1 cellular context compared by ENCODE assay signal in the genomic region with DNA sequence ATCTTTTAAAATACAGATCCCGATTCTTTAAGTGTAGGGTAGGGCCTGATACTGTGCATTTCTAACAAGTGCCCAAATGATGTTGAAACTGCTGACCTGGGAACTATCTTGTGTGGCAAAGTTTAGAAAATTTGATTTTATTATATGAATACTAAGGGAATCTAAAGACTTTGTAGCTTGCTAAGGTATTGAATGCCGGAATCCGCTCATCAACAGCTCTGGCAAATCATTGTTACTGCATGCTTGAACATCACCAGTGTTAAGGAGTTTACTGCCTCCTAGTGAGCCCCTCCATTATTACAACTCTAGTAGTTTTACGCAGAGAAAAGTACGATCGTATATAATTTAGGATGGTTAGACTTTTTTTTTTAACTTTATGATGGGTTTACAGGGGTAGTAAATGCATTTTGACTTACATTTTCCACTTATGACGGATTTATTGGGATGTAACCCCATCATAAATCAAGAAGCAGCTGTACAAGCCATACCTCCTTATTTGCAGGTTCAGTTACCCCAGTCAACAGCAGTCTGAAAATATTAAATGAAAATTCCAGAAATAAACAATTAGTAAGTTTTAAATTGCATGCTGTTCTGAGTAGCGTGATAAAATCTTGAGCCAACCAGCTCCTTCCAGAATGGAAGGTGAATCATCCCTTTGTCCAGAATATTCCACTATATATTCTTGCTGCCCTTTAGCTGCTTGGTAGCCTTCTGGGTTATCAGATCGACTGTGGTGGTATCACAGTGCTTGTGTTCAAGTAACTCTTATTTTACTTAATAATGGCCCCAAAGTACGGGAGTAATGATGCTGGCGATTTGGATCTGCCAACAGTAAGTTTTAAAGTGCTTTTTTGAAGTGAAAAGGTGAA.
TF ChIP-seq lines count a peak whose summit lies in the region.

No MANE protein-coding gene starts in this region.

TF ChIP-seq in GM12878, 131 proteins besides CTCF, POLR2A, EP300 and RAD21:
- TF ChIP-seq ETV6 (conservative IDR thresholded peaks at IDR 0.05 in 1 of 2, IDR thresholded peaks at IDR 0.05 in 1 of 2; ENCODE audit: borderline replicate concordance in 1 of 2, low read depth in 1 of 2) = no peak
- TF ChIP-seq, protein P1, sequence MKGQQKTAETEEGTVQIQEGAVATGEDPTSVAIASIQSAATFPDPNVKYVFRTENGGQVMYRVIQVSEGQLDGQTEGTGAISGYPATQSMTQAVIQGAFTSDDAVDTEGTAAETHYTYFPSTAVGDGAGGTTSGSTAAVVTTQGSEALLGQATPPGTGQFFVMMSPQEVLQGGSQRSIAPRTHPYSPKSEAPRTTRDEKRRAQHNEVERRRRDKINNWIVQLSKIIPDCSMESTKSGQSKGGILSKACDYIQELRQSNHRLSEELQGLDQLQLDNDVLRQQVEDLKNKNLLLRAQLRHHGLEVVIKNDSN (IDR thresholded peaks at IDR 0.05; ENCODE audit: borderline replicate concordance, extremely low read length, insufficient read depth, low read depth, low read length) = no peak
- TF ChIP-seq NFYA (IDR thresholded peaks at IDR 0.05; ENCODE audit: borderline replicate concordance, low read depth, low read length) = no peak
- no peak for TF ChIP-seq KLF5 (IDR thresholded peaks at IDR 0.05; ENCODE audit: partially characterized antibody)
- TF ChIP-seq HDAC2 (IDR thresholded peaks at IDR 0.05) = no peak
- TF ChIP-seq, protein P2, sequence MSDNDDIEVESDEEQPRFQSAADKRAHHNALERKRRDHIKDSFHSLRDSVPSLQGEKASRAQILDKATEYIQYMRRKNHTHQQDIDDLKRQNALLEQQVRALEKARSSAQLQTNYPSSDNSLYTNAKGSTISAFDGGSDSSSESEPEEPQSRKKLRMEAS (IDR thresholded peaks at IDR 0.05; ENCODE audit: low read depth, low read length) = no peak
- no peak for TF ChIP-seq CREM (IDR thresholded peaks at IDR 0.05; ENCODE audit: low read depth)
- TF ChIP-seq SMAD5 (IDR thresholded peaks at IDR 0.05; ENCODE audit: low read depth) = no peak
- no peak for TF ChIP-seq BRCA1 (IDR thresholded peaks at IDR 0.05; ENCODE audit: low read depth, low read length)
- TF ChIP-seq, protein P3, sequence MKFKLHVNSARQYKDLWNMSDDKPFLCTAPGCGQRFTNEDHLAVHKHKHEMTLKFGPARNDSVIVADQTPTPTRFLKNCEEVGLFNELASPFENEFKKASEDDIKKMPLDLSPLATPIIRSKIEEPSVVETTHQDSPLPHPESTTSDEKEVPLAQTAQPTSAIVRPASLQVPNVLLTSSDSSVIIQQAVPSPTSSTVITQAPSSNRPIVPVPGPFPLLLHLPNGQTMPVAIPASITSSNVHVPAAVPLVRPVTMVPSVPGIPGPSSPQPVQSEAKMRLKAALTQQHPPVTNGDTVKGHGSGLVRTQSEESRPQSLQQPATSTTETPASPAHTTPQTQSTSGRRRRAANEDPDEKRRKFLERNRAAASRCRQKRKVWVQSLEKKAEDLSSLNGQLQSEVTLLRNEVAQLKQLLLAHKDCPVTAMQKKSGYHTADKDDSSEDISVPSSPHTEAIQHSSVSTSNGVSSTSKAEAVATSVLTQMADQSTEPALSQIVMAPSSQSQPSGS (IDR thresholded peaks at IDR 0.05; ENCODE audit: low read length) = 0 out of 2 replicates have a peak, but pooled peaks have one; percentile 29
- TF ChIP-seq MXI1 (IDR thresholded peaks at IDR 0.05; ENCODE audit: low read depth, low read length) = peak; percentile 78; the same call in 1 of the 2 replicates
- no peak for TF ChIP-seq SPI1 (IDR thresholded peaks at IDR 0.05; ENCODE audit: borderline replicate concordance, insufficient read depth, low read depth, low read length)
- peak; percentile 48; the same call in 1 of the 2 replicates for TF ChIP-seq SMC3 (IDR thresholded peaks at IDR 0.05; ENCODE audit: borderline replicate concordance, low read length)
- no peak for TF ChIP-seq RELA (IDR thresholded peaks at IDR 0.05; ENCODE audit: borderline replicate concordance, partially characterized antibody)
- no peak for TF ChIP-seq YY1 (IDR thresholded peaks at IDR 0.05; ENCODE audit: low read depth, low read length)
- 0 out of 2 replicates have a peak, but pooled peaks have one; percentile 7 for TF ChIP-seq RUNX3 (IDR thresholded peaks at IDR 0.05; ENCODE audit: low read length)
- TF ChIP-seq MEF2B (IDR thresholded peaks at IDR 0.05; ENCODE audit: partially characterized antibody, poor library complexity, severe bottlenecking) = no peak
- TF ChIP-seq KDM1A (IDR thresholded peaks at IDR 0.05; ENCODE audit: borderline replicate concordance) = no peak
- TF ChIP-seq, protein P4, sequence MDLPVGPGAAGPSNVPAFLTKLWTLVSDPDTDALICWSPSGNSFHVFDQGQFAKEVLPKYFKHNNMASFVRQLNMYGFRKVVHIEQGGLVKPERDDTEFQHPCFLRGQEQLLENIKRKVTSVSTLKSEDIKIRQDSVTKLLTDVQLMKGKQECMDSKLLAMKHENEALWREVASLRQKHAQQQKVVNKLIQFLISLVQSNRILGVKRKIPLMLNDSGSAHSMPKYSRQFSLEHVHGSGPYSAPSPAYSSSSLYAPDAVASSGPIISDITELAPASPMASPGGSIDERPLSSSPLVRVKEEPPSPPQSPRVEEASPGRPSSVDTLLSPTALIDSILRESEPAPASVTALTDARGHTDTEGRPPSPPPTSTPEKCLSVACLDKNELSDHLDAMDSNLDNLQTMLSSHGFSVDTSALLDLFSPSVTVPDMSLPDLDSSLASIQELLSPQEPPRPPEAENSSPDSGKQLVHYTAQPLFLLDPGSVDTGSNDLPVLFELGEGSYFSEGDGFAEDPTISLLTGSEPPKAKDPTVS (IDR thresholded peaks at IDR 0.05; ENCODE audit: low read depth, low read length) = peak; percentile 79
- no peak for TF ChIP-seq STAT1 (conservative IDR thresholded peaks at IDR 0.05)
- TF ChIP-seq ZNF207 (IDR thresholded peaks at IDR 0.05; ENCODE audit: borderline replicate concordance) = 0 out of 2 replicates have a peak, but pooled peaks have one; percentile 4
- TF ChIP-seq POU2F2 (IDR thresholded peaks at IDR 0.05; ENCODE audit: borderline replicate concordance, low read depth, low read length) = no peak
- TF ChIP-seq SMARCA5 (IDR thresholded peaks at IDR 0.05) = peak; percentile 83; the same call in 1 of the 2 replicates
- peak; percentile 43; the same call in 1 of the 2 replicates for TF ChIP-seq ZNF217 (IDR thresholded peaks at IDR 0.05)
- TF ChIP-seq GABPA (IDR thresholded peaks at IDR 0.05; ENCODE audit: low read depth) = 0 out of 2 replicates have a peak, but pooled peaks have one; percentile 9
- TF ChIP-seq, protein P5, sequence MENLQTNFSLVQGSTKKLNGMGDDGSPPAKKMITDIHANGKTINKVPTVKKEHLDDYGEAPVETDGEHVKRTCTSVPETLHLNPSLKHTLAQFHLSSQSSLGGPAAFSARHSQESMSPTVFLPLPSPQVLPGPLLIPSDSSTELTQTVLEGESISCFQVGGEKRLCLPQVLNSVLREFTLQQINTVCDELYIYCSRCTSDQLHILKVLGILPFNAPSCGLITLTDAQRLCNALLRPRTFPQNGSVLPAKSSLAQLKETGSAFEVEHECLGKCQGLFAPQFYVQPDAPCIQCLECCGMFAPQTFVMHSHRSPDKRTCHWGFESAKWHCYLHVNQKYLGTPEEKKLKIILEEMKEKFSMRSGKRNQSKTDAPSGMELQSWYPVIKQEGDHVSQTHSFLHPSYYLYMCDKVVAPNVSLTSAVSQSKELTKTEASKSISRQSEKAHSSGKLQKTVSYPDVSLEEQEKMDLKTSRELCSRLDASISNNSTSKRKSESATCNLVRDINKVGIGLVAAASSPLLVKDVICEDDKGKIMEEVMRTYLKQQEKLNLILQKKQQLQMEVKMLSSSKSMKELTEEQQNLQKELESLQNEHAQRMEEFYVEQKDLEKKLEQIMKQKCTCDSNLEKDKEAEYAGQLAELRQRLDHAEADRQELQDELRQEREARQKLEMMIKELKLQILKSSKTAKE (IDR thresholded peaks at IDR 0.05; ENCODE audit: low read depth, poor library complexity, severe bottlenecking) = peak; percentile 15
